Comparison of ENCODE assay signal across 24 cellular contexts in the genomic region with DNA sequence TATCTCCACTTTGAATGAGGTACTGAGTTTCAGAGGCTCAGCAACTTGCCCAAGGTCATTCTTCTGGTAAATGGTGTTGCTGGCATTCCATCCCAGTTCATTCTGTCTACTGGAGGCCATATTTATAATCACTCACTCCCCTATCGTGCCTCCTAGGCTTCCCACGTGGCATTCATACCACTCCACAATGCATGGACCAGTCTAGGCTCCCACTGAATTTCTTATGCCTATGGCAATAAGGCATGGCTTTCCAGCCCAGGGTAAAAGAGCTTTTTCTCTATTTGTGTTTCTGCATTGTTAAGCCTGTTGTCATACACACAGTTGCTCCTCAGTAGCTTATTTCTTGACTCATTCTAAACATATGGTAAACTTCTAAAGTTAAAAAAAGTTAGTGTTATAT. TPM values are rescaled to one million over a fixed set of nuclear protein-coding genes. Genes with fewer than 3 reads are reported as not detected.
DNase-seq lines count a peak whose midpoint lies in the region; ATAC-seq and TF ChIP-seq lines count a peak whose summit lies in the region.
"Had no signal": no experiment of that assay in that cellular context is flagged by ENCODE, and none has a peak within 500 bp of the region (broad histone marks: within the 10 kb centered on the region; RNA-seq: fewer than 3 reads in every experiment).

No MANE protein-coding gene starts in this region.

- no peak overlapping the region for H2BK5ac ChIP-seq in mesenchymal stem cell (ENCODE audit: low read depth, low read length, poor library complexity, severe bottlenecking)

- no peak overlapping the region for H3K4ac ChIP-seq in mesenchymal stem cell (ENCODE audit: low read depth in 1 of 2, low read length in 2 of 2)

- H3K4me2 ChIP-seq in mesenchymal stem cell (ENCODE audit: low read length, poor library complexity, severe bottlenecking) = no peak overlapping the region
- H3K4me2 ChIP-seq: SK-N-SH had no signal

- no peak overlapping the region for H2BK120ac ChIP-seq in mesenchymal stem cell (ENCODE audit: low read depth, low read length)

- 67% methylated on average over 2 of the region's 2 CpGs for WGBS in mesenchymal stem cell

- no peak overlapping the region for H4K91ac ChIP-seq in mesenchymal stem cell (ENCODE audit: low read length)

- no peaks in the 10 kb centered on the region for H3K9me3 Mint-ChIP-seq in HFFc6

- no peaks in the 10 kb centered on the region for H3K36me3 Mint-ChIP-seq in HFFc6 (ENCODE audit: low read depth)

- TF ChIP-seq CTCF in HFFc6 (IDR thresholded peaks at IDR 0.05) = no peak

- peak; percentile 3 for DNase-seq in AG08396 (ENCODE audit: low spot score)
- DNase-seq in HFFc6 = no peak
- DNase-seq in amniotic epithelial cell (ENCODE audit: low read depth) = peak; percentile 20
- peak; percentile 10 for DNase-seq in mesenchymal stem cell
- DNase-seq in cerebellum (ENCODE audit: low spot score) = no peak
- no peak for DNase-seq in GOT3 (lab: John Stamatoyannopoulos, UW)
- DNase-seq: ACHN, Calu3, DND-41, Kasumi-1, MV-4-11, NCI-H1105, NCI-H1436 treated with DMSO at 0.1 percent for 48 hours, NCI-H2029, NCI-H446, NCI-H524 treated with DMSO at 0.1 percent for 48 hours, NCI-H774, SIG-M5, SK-N-SH had no signal

- no peak overlapping the region for H2AK5ac ChIP-seq in mesenchymal stem cell (ENCODE audit: low read length, severe bottlenecking)

- no peak overlapping the region for H3K27ac ChIP-seq in mesenchymal stem cell (ENCODE audit: low read length, poor library complexity, severe bottlenecking)
- H3K27ac ChIP-seq: 22Rv1 had no signal

- H3K4me3 Mint-ChIP-seq in HFFc6 = no peak overlapping the region

- H3K4me1 Mint-ChIP-seq in HFFc6 (ENCODE audit: low read depth) = peaks cover 32% of the 10 kb centered on the region

- no peak overlapping the region for H4K8ac ChIP-seq in mesenchymal stem cell (ENCODE audit: low read length)

- H3K4me3 ChIP-seq in mesenchymal stem cell (ENCODE audit: insufficient read depth in 1 of 2, low read depth in 1 of 2, low read length in 2 of 2) = no peak overlapping the region
- H3K4me3 ChIP-seq: K562 had no signal

- peaks cover 20% of the 10 kb centered on the region for H3K79me1 ChIP-seq in mesenchymal stem cell (replicated peaks; ENCODE audit: low read length, poor library complexity, severe bottlenecking)

- no peak overlapping the region for H3K14ac ChIP-seq in mesenchymal stem cell (ENCODE audit: low read length in 2 of 2)

- no peaks in the 10 kb centered on the region for H3K9me3 ChIP-seq in mesenchymal stem cell (ENCODE audit: control insufficient read depth, low read length)
- H3K9me3 ChIP-seq: SK-N-SH had no signal

- no peak overlapping the region for H3K18ac ChIP-seq in mesenchymal stem cell (ENCODE audit: low read depth in 1 of 2, low read length in 2 of 2)

- H2BK15ac ChIP-seq in mesenchymal stem cell (ENCODE audit: low read depth, poor library complexity, severe bottlenecking) = no peak overlapping the region

- H3K27me3 ChIP-seq in mesenchymal stem cell (ENCODE audit: control insufficient read depth in 1 of 2, insufficient read depth in 1 of 2, low read length in 2 of 2) = no peaks in the 10 kb centered on the region

- no peak overlapping the region for H2BK12ac ChIP-seq in mesenchymal stem cell (ENCODE audit: low read length in 2 of 2)

- ATAC-seq in HG02852 (IDR thresholded peaks at IDR 0.05; ENCODE audit: unreplicated experiment) = no peak
- ATAC-seq: HCT116, HepG2, K562 had no signal

- H3K9ac ChIP-seq in mesenchymal stem cell (ENCODE audit: low read length) = no peak overlapping the region
- H3K9ac ChIP-seq: SK-N-SH had no signal

- peaks cover 0 to 3% of the 10 kb centered on the region in 2 experiments for H3K36me3 ChIP-seq in mesenchymal stem cell (ENCODE audit: control insufficient read depth in 1 of 2, insufficient read depth in 2 of 2, low read depth in 1 of 2, low read length in 2 of 2)

- H3K4me1 ChIP-seq in mesenchymal stem cell (ENCODE audit: control insufficient read depth, insufficient read depth, low read depth, low read length) = no peaks in the 10 kb centered on the region

- no peaks in the 10 kb centered on the region for H3K27me3 Mint-ChIP-seq in HFFc6 (ENCODE audit: insufficient read depth)

- no peak overlapping the region for H2AFZ ChIP-seq in mesenchymal stem cell (ENCODE audit: low read depth, low read length)

- peak overlapping the region; percentile 47 for H3K27ac Mint-ChIP-seq in HFFc6

- H3K23ac ChIP-seq in mesenchymal stem cell (ENCODE audit: low read length in 2 of 2) = no peak overlapping the region

RNA-seq across cellular contexts. Expression of gene BBX, which starts 19.9 kb away (rescaled TPM):
- total RNA-seq in HFFc6 (2021; fragmentation: NEBNext Ultra II Directional; extraction: Animal tissue kit (Norgen Biotek cat#: 25700)) = 10 to 100 TPM; 40.6 to 50.3 (median 46.4) TPM
- 37.7 TPM for polyA plus RNA-seq in mesenchymal stem cell (2013, experiment 1 of 2)
- 38.4 TPM for polyA plus RNA-seq in mesenchymal stem cell (2013, experiment 2 of 2)
- 52.5 TPM for total RNA-seq in cerebellum

Comparison
In these comparisons a context has a peak if more than half of its experiments do, and no peak if none do; other contexts are left out.
1. DNase-seq: peak in AG08396 (single experiment), amniotic epithelial cell (single experiment) and mesenchymal stem cell (single experiment); none in HFFc6 (single experiment), cerebellum (single experiment) and GOT3 (single experiment).